ENCODE assay signal across 10 cellular contexts in genomic region chr21:46048926-46049889, GRCh38. TPM values are rescaled to one million over a fixed set of nuclear protein-coding genes. Genes with fewer than 3 reads are reported as not detected.
DNase-seq lines count a peak whose midpoint lies in the region; ATAC-seq, FAIRE-seq and TF ChIP-seq lines count a peak whose summit lies in the region.
"Had no signal": no experiment of that assay in that cellular context is flagged by ENCODE, and none has a peak within 500 bp of the region (broad histone marks: within the 10 kb centered on the region; RNA-seq: fewer than 3 reads in every experiment).

No MANE protein-coding gene starts in this region.

- H3K4me3 ChIP-seq in astrocyte of the spinal cord (ENCODE audit: low read depth, low read length) (no peak overlapping the region), keratinocyte (ENCODE audit: control insufficient read depth in 2 of 3, extremely low read depth in 1 of 3, insufficient read depth in 2 of 3, low read depth in 1 of 3, low read length in 3 of 3) (no peak overlapping the region), thoracic aorta (no peak overlapping the region)

- no peak for TF ChIP-seq CTCF in astrocyte of the spinal cord (IDR thresholded peaks at IDR 0.05; ENCODE audit: low read depth, low read length)
- TF ChIP-seq CTCF in keratinocyte (optimal IDR thresholded peaks at IDR 0.05 in 1 of 3, IDR thresholded peaks at IDR 0.05 in 1 of 3, conservative IDR thresholded peaks at IDR 0.05 in 1 of 3; ENCODE audit: extremely low read depth in 1 of 3, insufficient read depth in 2 of 3, low read length in 3 of 3) = no peak
- no peak for TF ChIP-seq CTCF in thoracic aorta (IDR thresholded peaks at IDR 0.05)

- peak; percentile 26 for FAIRE-seq in keratinocyte (lab: Jason Lieb, UNC)

- no peak overlapping the region for H3K27ac ChIP-seq in keratinocyte (ENCODE audit: control insufficient read depth, insufficient read depth, low read length)
- peak overlapping the region; percentile 37 to 65 for H3K27ac ChIP-seq in thoracic aorta

- dilution Hi-C loops in keratinocyte (cut with MboI; ENCODE audit: extremely low pct_ligation_motif_present, low sequenced_read_pairs) = no loop called here

- peak overlapping the region; percentile 39 for H3K4me2 ChIP-seq in keratinocyte (ENCODE audit: control insufficient read depth, extremely low read depth, insufficient read depth, low read depth, low read length)

- H3K79me2 ChIP-seq in keratinocyte (ENCODE audit: control insufficient read depth, insufficient read depth, low read length) = no peaks in the 10 kb centered on the region

- H3K9me1 ChIP-seq in keratinocyte (ENCODE audit: control insufficient read depth, extremely low read depth, insufficient read depth, low read length) = no peaks in the 10 kb centered on the region

- H3K9me3 ChIP-seq in keratinocyte (ENCODE audit: control insufficient read depth, low read depth, low read length) (no peaks in the 10 kb centered on the region), thoracic aorta (no peaks in the 10 kb centered on the region)

- ATAC-seq in thoracic aorta (ENCODE audit: insufficient number of reproducible peaks, low FRiP score, low read depth) = peak; percentile 81
- ATAC-seq in GM18498 (IDR thresholded peaks at IDR 0.05; ENCODE audit: unreplicated experiment) = no peak
- ATAC-seq in GM18868 (IDR thresholded peaks at IDR 0.05; ENCODE audit: unreplicated experiment) = no peak
- ATAC-seq: SK-N-SH treated with all-trans-retinoic acid at 6 μM for 48 hours; stimulated activated effector memory CD8-positive, alpha-beta T cell treated with anti-CD3 and anti-CD28 coated beads, Interleukin-12 subunit alpha, Interleukin-12 subunit beta, amount 100 ng/mL, for 72 hours had no signal

- H3K9ac ChIP-seq in keratinocyte (ENCODE audit: control insufficient read depth, extremely low read depth, insufficient read depth, low read length) = no peak overlapping the region

- no peaks in the 10 kb centered on the region for H3K27me3 ChIP-seq in keratinocyte (ENCODE audit: control insufficient read depth, extremely low read depth, insufficient read depth, low read length)
- H3K27me3 ChIP-seq in thoracic aorta (replicated peaks; ENCODE audit: insufficient read depth) = no peaks in the 10 kb centered on the region

- in situ Hi-C loops in astrocyte of the spinal cord (cut with HindIII; ENCODE audit: low sequenced_read_pairs) = no loop called here

- H4K20me1 ChIP-seq in keratinocyte (ENCODE audit: control insufficient read depth, extremely low read depth, insufficient read depth, low read length) = no peaks in the 10 kb centered on the region

- peak overlapping the region; percentile 56 for H2AFZ ChIP-seq in keratinocyte (ENCODE audit: control insufficient read depth, low read length)

- peak; percentile 99 for DNase-seq in HS-5 (ENCODE audit: low read depth)
- peak; percentile 98 for DNase-seq in astrocyte of the spinal cord (ENCODE audit: low read depth, low spot score)
- DNase-seq in keratinocyte (ENCODE audit: low read depth, low spot score) = peak; percentile 19
- no peak for DNase-seq in thoracic aorta (ENCODE audit: low spot score)
- DNase-seq in midbrain (lab: John Stamatoyannopoulos, UW) = no peak
- DNase-seq in activated naive CD4-positive, alpha-beta T cell (lab: John Stamatoyannopoulos, UW) = no peak

- H3K36me3 ChIP-seq in keratinocyte (ENCODE audit: control insufficient read depth in 2 of 2, extremely low read depth in 1 of 2, insufficient read depth in 2 of 2, low read length in 2 of 2) (no peaks in the 10 kb centered on the region), thoracic aorta (no peaks in the 10 kb centered on the region)

- H3K4me1 ChIP-seq in keratinocyte (ENCODE audit: control insufficient read depth, extremely low read depth, insufficient read depth, low read length) (peaks cover 4% of the 10 kb centered on the region), thoracic aorta (ENCODE audit: control insufficient read depth in 1 of 2, low read depth in 2 of 2) (peaks cover 16 to 40% of the 10 kb centered on the region in 2 donors)

RNA-seq across cellular contexts. Expression of gene COL6A2, which starts 48.7 kb away (rescaled TPM):
- polyA plus RNA-seq in keratinocyte = 0.03 to 0.41 TPM (median 0.12 TPM) in 3 replicates
- polyA plus RNA-seq in keratinocyte (2011; ENCODE audit: low read depth) = 0.14 TPM
- polyA plus RNA-seq in keratinocyte (2011; cell fraction: cytosol; rRNA removed) = 0.12 and 0.34 TPM in 2 replicates
- 0.75 and 3.8 TPM in 2 replicates for polyA plus RNA-seq in keratinocyte (2011; cell fraction: nucleus; rRNA removed)
- 0.19 and 0.63 TPM in 2 replicates for polyA plus RNA-seq in keratinocyte (2012; ENCODE audit: low replicate concordance)
- polyA minus RNA-seq in keratinocyte = 0.06 to 1.0 TPM (median 0.46 TPM) in 3 replicates
- 1.7 TPM for polyA minus RNA-seq in keratinocyte (2011; cell fraction: cytosol; rRNA and poly(A)+ RNA removed)
- 0.84 and 1.1 TPM in 2 replicates for polyA minus RNA-seq in keratinocyte (2011; cell fraction: nucleus; rRNA and poly(A)+ RNA removed)
- total RNA-seq in thoracic aorta = 1,000 to 10,000 TPM; 1,835 to 1,885 TPM

Comparison
In these comparisons a context has a peak if more than half of its experiments do, and no peak if none do; other contexts are left out.
1. DNase-seq: peak in HS-5 (single experiment), astrocyte of the spinal cord (single experiment) and keratinocyte (single experiment); none in thoracic aorta (single experiment), midbrain (single experiment) and activated naive CD4-positive, alpha-beta T cell (0 of 4).